10 cellular contexts compared by ENCODE assay signal in the genomic region with DNA sequence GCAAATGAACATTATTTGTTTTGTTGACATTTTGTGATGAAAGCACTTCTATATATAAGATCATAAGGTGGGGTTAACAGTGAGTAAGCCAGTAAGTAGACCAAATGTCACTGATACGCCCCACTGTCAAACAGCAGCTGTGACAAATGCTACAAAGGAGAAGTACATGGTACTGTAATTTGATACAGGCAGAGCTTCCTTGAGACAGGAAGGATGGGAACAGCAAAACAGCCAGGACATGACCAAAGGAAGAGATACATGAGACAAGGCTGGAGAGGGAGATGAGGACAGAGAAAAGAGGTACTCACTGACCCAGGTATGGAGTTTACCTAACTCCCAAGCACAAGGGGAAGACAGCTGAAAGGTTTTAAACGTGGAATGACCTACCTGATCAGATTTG.
A peak's percentile ranks its signal among the peaks of the same experiment; 100 is the strongest.
DNase-seq lines count a peak whose midpoint lies in the region; ATAC-seq and TF ChIP-seq lines count a peak whose summit lies in the region.
"Had no signal": no experiment of that assay in that cellular context is flagged by ENCODE, and none has a peak within 500 bp of the region (broad histone marks: within the 10 kb centered on the region; RNA-seq: fewer than 3 reads in every experiment).

No MANE protein-coding gene starts in this region.

- TF ChIP-seq CTCF in A673 (conservative IDR thresholded peaks at IDR 0.05; ENCODE audit: low read depth, low read length) (no peak), foreskin fibroblast (IDR thresholded peaks at IDR 0.05; ENCODE audit: low read depth, low read length) (no peak)

- H3K27ac ChIP-seq in A673 (ENCODE audit: low read depth, low read length, poor library complexity, severe bottlenecking), result no peak overlapping the region

- CTCF ChIA-PET in A673 (lab: Charles Lee), result no interaction called here

- DNase-seq in A673 (ENCODE audit: low spot score), result peak; percentile 61
- peak; percentile 32 for DNase-seq in HCEC 1CT
- peak; percentile 66 for DNase-seq in NCI-H748 (lab: John Stamatoyannopoulos, UW; ENCODE audit: unreplicated experiment)
- DNase-seq in foreskin fibroblast, result peak; percentile 23 to 40
- no peak for DNase-seq in NCI-H128 (lab: John Stamatoyannopoulos, UW; ENCODE audit: unreplicated experiment)
- DNase-seq in activated T-cell treated with anti-CD3 and anti-CD28 coated beads, Interleukin-2, amount 50 U/mL, for 1 hour, result no peak
- DNase-seq: activated CD4-positive, alpha-beta memory T cell treated with anti-CD3 and anti-CD28 coated beads, Interleukin-2, amount 10 ng/mL, durations not matched to agents 7 days and 5 days; stimulated activated CD4-positive, alpha-beta T cell treated with anti-CD3 and anti-CD28 coated beads, Interleukin-4, amount 100 ng/mL, for 1 hour had no signal

- H3K36me3 ChIP-seq in A673 (ENCODE audit: insufficient read depth, low read length, poor library complexity, severe bottlenecking), result no peaks in the 10 kb centered on the region

- intact Hi-C loops in A673 (cut with micrococcal nuclease; ENCODE audit: unreplicated experiment), result no loop called here

- no peaks in the 10 kb centered on the region for H3K27me3 ChIP-seq in A673 (replicated peaks; ENCODE audit: insufficient read depth, low read depth, low read length, poor library complexity)

- BruUV-seq in A673 (replicated peaks; lab: Mats Ljungman, UMichigan), result no TSS peak

- POLR2A ChIA-PET in A673 (lab: Charles Lee; ENCODE audit: low non-redundant PET), result no interaction called here

- ATAC-seq in HG03342 (IDR thresholded peaks at IDR 0.05; ENCODE audit: unreplicated experiment) (no peak), HG03469 (IDR thresholded peaks at IDR 0.05; ENCODE audit: unreplicated experiment) (no peak)

- H3K4me3 ChIP-seq in A673 (ENCODE audit: low read depth, low read length, poor library complexity, severe bottlenecking) (no peak overlapping the region), foreskin fibroblast (ENCODE audit: low read depth in 1 of 2, low read length in 2 of 2) (no peak overlapping the region)

- H3K9me3 ChIP-seq in A673 (ENCODE audit: low read depth, low read length, poor library complexity, severe bottlenecking), result no peaks in the 10 kb centered on the region

- H3K4me1 ChIP-seq in A673 (ENCODE audit: insufficient read depth, low read length, poor library complexity, severe bottlenecking), result peaks cover 23% of the 10 kb centered on the region

Comparison
In these comparisons a context has a peak if more than half of its experiments do, and no peak if none do; other contexts are left out.
1. DNase-seq: peak in A673 (single experiment), HCEC 1CT (single experiment), NCI-H748 (single experiment) and foreskin fibroblast (2 of 2); none in NCI-H128 (single experiment) and activated T-cell treated with anti-CD3 and anti-CD28 coated beads, Interleukin-2, amount 50 U/mL, for 1 hour (single experiment).